Comparison of ENCODE assay signal across 7 cellular contexts in genomic region chr5:134184155-134185135, GRCh38.
DNase-seq lines count a peak whose midpoint lies in the region; ATAC-seq and TF ChIP-seq lines count a peak whose summit lies in the region.

No MANE protein-coding gene starts in this region.

- no peaks in the 10 kb centered on the region for H3K27me3 Mint-ChIP-seq in memory B cell

- DNase-seq in NCI-H2227 treated with DMSO at 0.1 percent for 48 hours (lab: John Stamatoyannopoulos, UW), result peak; percentile 12
- peak; percentile 72 to 74 for DNase-seq in activated CD4-positive, alpha-beta T cell treated with anti-CD3 and anti-CD28 coated beads, Interleukin-2, amount 50 U/mL, for 4 hours
- DNase-seq in ecto neural progenitor cell (ENCODE audit: low spot score), result peak; percentile 84
- DNase-seq in memory B cell (ENCODE audit: low spot score in 2 of 2), result peak; percentile 77 to 82
- DNase-seq in stimulated activated CD8-positive, alpha-beta memory T cell treated with anti-CD3 and anti-CD28 coated beads, Interleukin-2, amount 100 ng/mL, for 48 hours (ENCODE audit: low read depth in 2 of 2), result peak; percentile 59 to 66

- H3K27ac Mint-ChIP-seq in memory B cell, result no peak overlapping the region

- ATAC-seq in HG02759 (IDR thresholded peaks at IDR 0.05; ENCODE audit: unreplicated experiment) (peak; percentile 73), memory B cell (ENCODE audit: low read depth) (peak; percentile 97)

- H3K36me3 Mint-ChIP-seq in memory B cell, result no peaks in the 10 kb centered on the region

- peaks cover 3% of the 10 kb centered on the region for H3K4me1 Mint-ChIP-seq in memory B cell

- peak; percentile 100 for TF ChIP-seq CTCF in GM12873 (IDR thresholded peaks at IDR 0.05; ENCODE audit: insufficient read depth, low read depth, low read length, missing control alignments)

- H3K4me3 Mint-ChIP-seq in memory B cell, result no peak overlapping the region

- H3K9me3 Mint-ChIP-seq in memory B cell, result no peaks in the 10 kb centered on the region

Comparison
In these comparisons a context has a peak if more than half of its experiments do, and no peak if none do; other contexts are left out.
1. Peak in every context shown above with its lines: DNase-seq and ATAC-seq.
2. DNase-seq: peak in every context shown above with its lines; median percentile 84 in ecto neural progenitor cell; 80 in memory B cell; 73 in activated CD4-positive, alpha-beta T cell treated with anti-CD3 and anti-CD28 coated beads, Interleukin-2, amount 50 U/mL, for 4 hours; 62 in stimulated activated CD8-positive, alpha-beta memory T cell treated with anti-CD3 and anti-CD28 coated beads, Interleukin-2, amount 100 ng/mL, for 48 hours; 12 in NCI-H2227 treated with DMSO at 0.1 percent for 48 hours.